ENCODE assay signal across 14 cellular contexts in the genomic region with DNA sequence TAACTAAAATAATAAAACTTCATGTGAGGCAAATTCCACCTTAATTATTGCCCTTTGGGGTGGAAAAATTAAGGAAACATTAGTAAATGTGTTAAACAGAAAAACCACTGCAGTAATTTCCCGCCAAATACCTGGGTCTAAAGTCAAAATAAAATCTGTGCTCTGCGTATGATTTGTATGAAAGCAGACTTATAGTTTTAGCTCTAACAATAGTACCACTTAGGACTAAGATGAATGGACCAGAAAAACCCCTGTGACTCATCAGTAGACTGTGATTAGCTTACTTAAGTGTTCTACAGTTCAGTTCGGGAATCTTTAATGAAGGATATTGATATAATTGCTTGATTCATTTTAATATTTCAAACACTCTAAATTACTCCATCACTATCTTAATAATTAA. TPM values are rescaled to one million over a fixed set of nuclear protein-coding genes. Genes with fewer than 3 reads are reported as not detected.
DNase-seq lines count a peak whose midpoint lies in the region; ATAC-seq and TF ChIP-seq lines count a peak whose summit lies in the region.
"Had no signal": no experiment of that assay in that cellular context is flagged by ENCODE, and none has a peak within 500 bp of the region (broad histone marks: within the 10 kb centered on the region; RNA-seq: fewer than 3 reads in every experiment).

No MANE protein-coding gene starts in this region.

- no peaks in the 10 kb centered on the region for H3K27me3 ChIP-seq in dorsolateral prefrontal cortex

- no peak for DNase-seq in activated CD4-positive, CD25-positive, alpha-beta regulatory T cell treated with anti-CD3 and anti-CD28 coated beads, Interleukin-2, amount 50 U/mL, for 72 hours
- DNase-seq in HT1080 (ENCODE audit: low read depth): peak; percentile 23
- DNase-seq in dorsolateral prefrontal cortex: no peak
- DNase-seq in stimulated activated effector memory CD8-positive, alpha-beta T cell treated with anti-CD3 and anti-CD28 coated beads, Interleukin-12 subunit alpha, Interleukin-12 subunit beta, amount 100 ng/mL, for 72 hours (ENCODE audit: low spot score in 2 of 2): no peak
- no peak for DNase-seq in hypothalamus (lab: John Stamatoyannopoulos, UW)
- DNase-seq: activated CD8-positive, alpha-beta memory T cell treated with anti-CD3 and anti-CD28 coated beads, Interleukin-2, amount 50 U/mL, for 4 hours; islet precursor cell; NCI-H187; right cardiac atrium; SW 1271 had no signal

- H3K4me3 ChIP-seq in dorsolateral prefrontal cortex: no peak overlapping the region
- H3K4me3 ChIP-seq: A549 had no signal

- H3K9me3 Mint-ChIP-seq in stimulated activated effector memory CD8-positive, alpha-beta T cell treated with anti-CD3 and anti-CD28 coated beads, Interleukin-12 subunit alpha, Interleukin-12 subunit beta, amount 100 ng/mL, for 72 hours: no peaks in the 10 kb centered on the region

- H3K27ac Mint-ChIP-seq in stimulated activated effector memory CD8-positive, alpha-beta T cell treated with anti-CD3 and anti-CD28 coated beads, Interleukin-12 subunit alpha, Interleukin-12 subunit beta, amount 100 ng/mL, for 72 hours: no peak overlapping the region

- no peak for TF ChIP-seq CTCF in dorsolateral prefrontal cortex (IDR thresholded peaks at IDR 0.05 in 54 of 56, conservative IDR thresholded peaks at IDR 0.05 in 2 of 56; ENCODE audit: low read depth in 1 of 56, partially characterized antibody in 56 of 56)

- peak; percentile 62 to 72 for ATAC-seq in activated CD4-positive, CD25-positive, alpha-beta regulatory T cell treated with anti-CD3 and anti-CD28 coated beads, Interleukin-2, amount 50 U/mL, for 24 hours
- ATAC-seq in stimulated activated effector memory CD8-positive, alpha-beta T cell treated with anti-CD3 and anti-CD28 coated beads, Interleukin-12 subunit alpha, Interleukin-12 subunit beta, amount 100 ng/mL, for 72 hours: peak; percentile 88
- no peak for ATAC-seq in GM19324 (IDR thresholded peaks at IDR 0.05; ENCODE audit: low FRiP score, unreplicated experiment)
- ATAC-seq in GM21526 (IDR thresholded peaks at IDR 0.05; ENCODE audit: low FRiP score, unreplicated experiment): no peak
- ATAC-seq: A549, right cardiac atrium had no signal

- H3K27ac ChIP-seq in dorsolateral prefrontal cortex: peak overlapping the region in 47 of 59 donors; percentile 0 to 95 (median 89)

- peaks cover 66% of the 10 kb centered on the region for H3K4me1 Mint-ChIP-seq in stimulated activated effector memory CD8-positive, alpha-beta T cell treated with anti-CD3 and anti-CD28 coated beads, Interleukin-12 subunit alpha, Interleukin-12 subunit beta, amount 100 ng/mL, for 72 hours

- peaks cover 5% of the 10 kb centered on the region for H3K36me3 Mint-ChIP-seq in stimulated activated effector memory CD8-positive, alpha-beta T cell treated with anti-CD3 and anti-CD28 coated beads, Interleukin-12 subunit alpha, Interleukin-12 subunit beta, amount 100 ng/mL, for 72 hours

- intact Hi-C loops in dorsolateral prefrontal cortex (cut with DNase I): loop anchor here in 1 of 2 donors (10.0 kb wide), 2 partner anchors 112 to 212 kb away; no protein-coding TSS in a partner anchor

- no peak overlapping the region for H3K4me3 Mint-ChIP-seq in stimulated activated effector memory CD8-positive, alpha-beta T cell treated with anti-CD3 and anti-CD28 coated beads, Interleukin-12 subunit alpha, Interleukin-12 subunit beta, amount 100 ng/mL, for 72 hours

RNA-seq across cellular contexts. Expression of gene C1orf105, which starts 23.3 kb away (rescaled TPM):
- not detected in 2 replicates for total RNA-seq in HT1080 (2014; rRNA removed; shearing (Covaris generic))
- not detected in 2 replicates for polyA plus RNA-seq in HT1080 (2015; cell fraction: cytosol; rRNA removed)
- polyA plus RNA-seq in HT1080 (2015; cell fraction: nucleus; rRNA removed): not detected in 2 replicates
- 1 to 10 TPM in 7 of 120 experiments, under 1 TPM in 8, not detected in 105; 0.43 to 2.8 (median 0.66) TPM for total RNA-seq in dorsolateral prefrontal cortex

RNA-seq across cellular contexts. Expression of gene PIGC, which starts 46.6 kb away (rescaled TPM):
- total RNA-seq in HT1080 (2014; rRNA removed; shearing (Covaris generic)): 21.5 and 21.9 TPM in 2 replicates
- polyA plus RNA-seq in HT1080 (2015; cell fraction: cytosol; rRNA removed): 34.7 and 38.2 TPM in 2 replicates
- polyA plus RNA-seq in HT1080 (2015; cell fraction: nucleus; rRNA removed): 27.3 and 29.2 TPM in 2 replicates
- total RNA-seq in dorsolateral prefrontal cortex: 10 to 100 TPM; 10.6 to 22.8 (median 16.0) TPM

Comparison
In these comparisons a context has a peak if more than half of its experiments do, and no peak if none do; other contexts are left out.
1. ATAC-seq: peak in activated CD4-positive, CD25-positive, alpha-beta regulatory T cell treated with anti-CD3 and anti-CD28 coated beads, Interleukin-2, amount 50 U/mL, for 24 hours (2 of 2) and stimulated activated effector memory CD8-positive, alpha-beta T cell treated with anti-CD3 and anti-CD28 coated beads, Interleukin-12 subunit alpha, Interleukin-12 subunit beta, amount 100 ng/mL, for 72 hours (single experiment); none in GM19324 (single experiment) and GM21526 (single experiment).